Comparison of ENCODE assay signal across 11 cellular contexts in genomic region chr5:115770466-115770865, GRCh38. TPM values are rescaled to one million over a fixed set of nuclear protein-coding genes. Genes with fewer than 3 reads are reported as not detected.
DNase-seq lines count a peak whose midpoint lies in the region; ATAC-seq and TF ChIP-seq lines count a peak whose summit lies in the region.
"Had no signal": no experiment of that assay in that cellular context is flagged by ENCODE, and none has a peak within 500 bp of the region (broad histone marks: within the 10 kb centered on the region; RNA-seq: fewer than 3 reads in every experiment).

No MANE protein-coding gene starts in this region.

- ATAC-seq in HG03520 (IDR thresholded peaks at IDR 0.05; ENCODE audit: unreplicated experiment) (no peak), HG03460 (IDR thresholded peaks at IDR 0.05; ENCODE audit: unreplicated experiment) (no peak)

- H3K79me2 ChIP-seq in OCI-LY7 (ENCODE audit: insufficient read depth, low read depth, low read length): no peaks in the 10 kb centered on the region

- DNase-seq in AG10803 (ENCODE audit: low read depth) (peak; percentile 6), OCI-LY7 (ENCODE audit: low spot score) (peak; percentile 1), foreskin fibroblast (peak in 1 of 2 donors; percentile 11), cerebellar nuclear complex (lab: John Stamatoyannopoulos, UW) (no peak), uterus (no peak)
- DNase-seq: OCI-M1, spleen had no signal

- TF ChIP-seq CTCF in AG10803 (conservative IDR thresholded peaks at IDR 0.05; ENCODE audit: low read length) (peak; percentile 52), GM12872 (IDR thresholded peaks at IDR 0.05; ENCODE audit: insufficient read depth, low read depth, low read length) (peak; percentile 71), OCI-LY7 (conservative IDR thresholded peaks at IDR 0.05; ENCODE audit: low read length) (peak; percentile 65), foreskin fibroblast (IDR thresholded peaks at IDR 0.05; ENCODE audit: low read depth, low read length) (peak; percentile 43), uterus (IDR thresholded peaks at IDR 0.05) (no peak)

- H3K9me3 ChIP-seq in OCI-LY7 (ENCODE audit: low read length): no peaks in the 10 kb centered on the region
- H3K9me3 ChIP-seq in uterus: no peaks in the 10 kb centered on the region
- H3K9me3 ChIP-seq: spleen had no signal

- no peaks in the 10 kb centered on the region for H3K36me3 ChIP-seq in OCI-LY7 (ENCODE audit: insufficient read depth, low read length)
- H3K36me3 ChIP-seq in uterus: no peaks in the 10 kb centered on the region
- H3K36me3 ChIP-seq: spleen had no signal

- H3K4me2 ChIP-seq in OCI-LY7 (ENCODE audit: low read length): no peak overlapping the region

- no peak overlapping the region for H3K27ac ChIP-seq in OCI-LY7 (ENCODE audit: low read depth, low read length, poor library complexity, severe bottlenecking)
- H3K27ac ChIP-seq in uterus: no peak overlapping the region
- H3K27ac ChIP-seq: coronary artery, spleen had no signal

- POLR2A ChIA-PET in OCI-LY7 (lab: Charles Lee): interaction anchor here (0.6 kb wide), 1 partner anchor 11 kb away, joined by 3 read pairs; no protein-coding TSS in a partner anchor

- H3K4me1 ChIP-seq in OCI-LY7 (ENCODE audit: insufficient read depth, low read length, poor library complexity, severe bottlenecking): no peaks in the 10 kb centered on the region
- no peaks in the 10 kb centered on the region for H3K4me1 ChIP-seq in uterus

- CTCF ChIA-PET in OCI-LY7 (lab: Charles Lee; ENCODE audit: unreplicated experiment): no interaction called here

- no peak overlapping the region for H3K4me3 ChIP-seq in AG10803 (ENCODE audit: low read length)
- H3K4me3 ChIP-seq in OCI-LY7 (ENCODE audit: low read depth, low read length, poor library complexity, severe bottlenecking): no peak overlapping the region
- no peak overlapping the region for H3K4me3 ChIP-seq in foreskin fibroblast (ENCODE audit: low read depth in 1 of 2, low read length in 2 of 2)
- H3K4me3 ChIP-seq in uterus: no peak overlapping the region
- H3K4me3 ChIP-seq: coronary artery, spleen had no signal

- H4K20me1 ChIP-seq in OCI-LY7 (ENCODE audit: insufficient read depth, low read length): no peaks in the 10 kb centered on the region

- BruUV-seq in OCI-LY7 (replicated peaks; lab: Mats Ljungman, UMichigan): no TSS peak

- no peaks in the 10 kb centered on the region for H3K9me2 ChIP-seq in OCI-LY7 (ENCODE audit: insufficient read depth, low read length)

- TF ChIP-seq POLR2A in uterus (IDR thresholded peaks at IDR 0.05): no peak

- intact Hi-C loops in OCI-LY7 (cut with micrococcal nuclease; ENCODE audit: unreplicated experiment): no loop called here
- intact Hi-C loops in uterus (cut with DNase I; ENCODE audit: low total_unique reads): no loop called here

- H2AFZ ChIP-seq in OCI-LY7 (ENCODE audit: low read length): no peak overlapping the region

- H3K27me3 ChIP-seq in uterus: no peaks in the 10 kb centered on the region
- H3K27me3 ChIP-seq: spleen had no signal

RNA-seq across cellular contexts. Expression of gene CDO1, which starts 46.0 kb away (rescaled TPM):
- total RNA-seq in OCI-LY7 (2014; rRNA removed; shearing (Covaris generic)): not detected in 2 replicates
- not detected in 2 replicates for total RNA-seq in OCI-LY7 (2022)
- total RNA-seq in uterus: 10 to 100 TPM in 2 of 4 donors, 1 to 10 TPM in 2; 1.2 to 33.9 (median 8.5) TPM

Comparison
In these comparisons a context has a peak if more than half of its experiments do, and no peak if none do; other contexts are left out.
1. DNase-seq: peak in AG10803 (single experiment) and OCI-LY7 (single experiment); none in cerebellar nuclear complex (0 of 2) and uterus (0 of 2).
2. CTCF ChIP-seq: peak in AG10803 (single experiment), GM12872 (single experiment), OCI-LY7 (single experiment) and foreskin fibroblast (single experiment); none in uterus (0 of 4).